In the genomic region with DNA sequence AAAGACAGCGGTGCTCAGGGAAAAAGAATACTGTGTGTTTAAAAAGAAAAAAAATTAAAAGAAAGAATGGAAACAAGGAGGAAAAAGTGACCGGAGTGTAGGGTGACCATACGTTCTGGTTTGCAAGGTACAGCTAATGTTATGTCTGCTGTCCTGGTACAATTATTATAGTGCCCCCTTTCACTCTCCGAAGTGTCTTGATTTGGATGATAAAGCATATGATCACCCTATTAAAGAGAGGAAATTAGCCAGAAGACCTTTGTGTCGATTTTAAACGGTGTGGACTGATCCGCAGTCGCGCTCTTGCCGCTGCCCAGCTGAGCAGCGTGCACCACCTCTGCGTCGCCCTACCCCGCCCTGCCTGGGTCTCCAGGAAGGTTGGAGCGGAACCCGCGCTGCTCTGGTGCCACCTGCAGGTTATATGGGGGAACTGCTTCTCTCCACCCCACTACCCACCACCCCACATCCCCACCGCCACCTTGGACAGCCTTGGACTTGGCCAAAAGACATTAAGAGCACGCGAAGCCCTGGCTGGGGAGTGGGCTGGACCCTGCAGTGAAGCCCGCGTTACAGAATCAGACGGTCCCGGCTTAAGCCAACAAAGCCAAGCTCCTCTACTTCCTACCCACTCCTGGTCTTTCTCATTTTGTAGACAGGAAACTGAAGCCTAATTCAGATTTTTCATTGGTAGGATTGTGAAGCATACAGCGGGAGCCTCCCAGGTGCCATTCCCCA, we compare ENCODE assay signal across 1 cellular context.
TF ChIP-seq lines count a peak whose summit lies in the region.

No MANE protein-coding gene starts in this region.

TF ChIP-seq in HEK293, 187 proteins besides CTCF, POLR2A, EP300 and RAD21 (continued from another document and continues in another):
- no peak for TF ChIP-seq ZNF48 (tag by site-specific recombination; IDR thresholded peaks at IDR 0.05)
- TF ChIP-seq BCL11B (tag by site-specific recombination; IDR thresholded peaks at IDR 0.05; ENCODE audit: low read depth): no peak
- TF ChIP-seq, protein P1, sequence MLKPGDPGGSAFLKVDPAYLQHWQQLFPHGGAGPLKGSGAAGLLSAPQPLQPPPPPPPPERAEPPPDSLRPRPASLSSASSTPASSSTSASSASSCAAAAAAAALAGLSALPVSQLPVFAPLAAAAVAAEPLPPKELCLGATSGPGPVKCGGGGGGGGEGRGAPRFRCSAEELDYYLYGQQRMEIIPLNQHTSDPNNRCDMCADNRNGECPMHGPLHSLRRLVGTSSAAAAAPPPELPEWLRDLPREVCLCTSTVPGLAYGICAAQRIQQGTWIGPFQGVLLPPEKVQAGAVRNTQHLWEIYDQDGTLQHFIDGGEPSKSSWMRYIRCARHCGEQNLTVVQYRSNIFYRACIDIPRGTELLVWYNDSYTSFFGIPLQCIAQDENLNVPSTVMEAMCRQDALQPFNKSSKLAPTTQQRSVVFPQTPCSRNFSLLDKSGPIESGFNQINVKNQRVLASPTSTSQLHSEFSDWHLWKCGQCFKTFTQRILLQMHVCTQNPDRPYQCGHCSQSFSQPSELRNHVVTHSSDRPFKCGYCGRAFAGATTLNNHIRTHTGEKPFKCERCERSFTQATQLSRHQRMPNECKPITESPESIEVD (tag by site-specific recombination; IDR thresholded peaks at IDR 0.05): no peak
- TF ChIP-seq ZFP37 (tag by site-specific recombination; IDR thresholded peaks at IDR 0.05): no peak
- no peak for TF ChIP-seq ZNF214 (tag by site-specific recombination; IDR thresholded peaks at IDR 0.05; ENCODE audit: borderline replicate concordance)
- TF ChIP-seq ZFP41 (tag by site-specific recombination; IDR thresholded peaks at IDR 0.05; ENCODE audit: borderline replicate concordance): no peak
- TF ChIP-seq MEIS1 (CRISPR knock-in tag; IDR thresholded peaks at IDR 0.05; ENCODE audit: borderline replicate concordance): no peak
- peak; percentile 73; the same call in 1 of the 2 replicates for TF ChIP-seq ZNF2 (tag by site-specific recombination; IDR thresholded peaks at IDR 0.05)
- TF ChIP-seq, protein P2, sequence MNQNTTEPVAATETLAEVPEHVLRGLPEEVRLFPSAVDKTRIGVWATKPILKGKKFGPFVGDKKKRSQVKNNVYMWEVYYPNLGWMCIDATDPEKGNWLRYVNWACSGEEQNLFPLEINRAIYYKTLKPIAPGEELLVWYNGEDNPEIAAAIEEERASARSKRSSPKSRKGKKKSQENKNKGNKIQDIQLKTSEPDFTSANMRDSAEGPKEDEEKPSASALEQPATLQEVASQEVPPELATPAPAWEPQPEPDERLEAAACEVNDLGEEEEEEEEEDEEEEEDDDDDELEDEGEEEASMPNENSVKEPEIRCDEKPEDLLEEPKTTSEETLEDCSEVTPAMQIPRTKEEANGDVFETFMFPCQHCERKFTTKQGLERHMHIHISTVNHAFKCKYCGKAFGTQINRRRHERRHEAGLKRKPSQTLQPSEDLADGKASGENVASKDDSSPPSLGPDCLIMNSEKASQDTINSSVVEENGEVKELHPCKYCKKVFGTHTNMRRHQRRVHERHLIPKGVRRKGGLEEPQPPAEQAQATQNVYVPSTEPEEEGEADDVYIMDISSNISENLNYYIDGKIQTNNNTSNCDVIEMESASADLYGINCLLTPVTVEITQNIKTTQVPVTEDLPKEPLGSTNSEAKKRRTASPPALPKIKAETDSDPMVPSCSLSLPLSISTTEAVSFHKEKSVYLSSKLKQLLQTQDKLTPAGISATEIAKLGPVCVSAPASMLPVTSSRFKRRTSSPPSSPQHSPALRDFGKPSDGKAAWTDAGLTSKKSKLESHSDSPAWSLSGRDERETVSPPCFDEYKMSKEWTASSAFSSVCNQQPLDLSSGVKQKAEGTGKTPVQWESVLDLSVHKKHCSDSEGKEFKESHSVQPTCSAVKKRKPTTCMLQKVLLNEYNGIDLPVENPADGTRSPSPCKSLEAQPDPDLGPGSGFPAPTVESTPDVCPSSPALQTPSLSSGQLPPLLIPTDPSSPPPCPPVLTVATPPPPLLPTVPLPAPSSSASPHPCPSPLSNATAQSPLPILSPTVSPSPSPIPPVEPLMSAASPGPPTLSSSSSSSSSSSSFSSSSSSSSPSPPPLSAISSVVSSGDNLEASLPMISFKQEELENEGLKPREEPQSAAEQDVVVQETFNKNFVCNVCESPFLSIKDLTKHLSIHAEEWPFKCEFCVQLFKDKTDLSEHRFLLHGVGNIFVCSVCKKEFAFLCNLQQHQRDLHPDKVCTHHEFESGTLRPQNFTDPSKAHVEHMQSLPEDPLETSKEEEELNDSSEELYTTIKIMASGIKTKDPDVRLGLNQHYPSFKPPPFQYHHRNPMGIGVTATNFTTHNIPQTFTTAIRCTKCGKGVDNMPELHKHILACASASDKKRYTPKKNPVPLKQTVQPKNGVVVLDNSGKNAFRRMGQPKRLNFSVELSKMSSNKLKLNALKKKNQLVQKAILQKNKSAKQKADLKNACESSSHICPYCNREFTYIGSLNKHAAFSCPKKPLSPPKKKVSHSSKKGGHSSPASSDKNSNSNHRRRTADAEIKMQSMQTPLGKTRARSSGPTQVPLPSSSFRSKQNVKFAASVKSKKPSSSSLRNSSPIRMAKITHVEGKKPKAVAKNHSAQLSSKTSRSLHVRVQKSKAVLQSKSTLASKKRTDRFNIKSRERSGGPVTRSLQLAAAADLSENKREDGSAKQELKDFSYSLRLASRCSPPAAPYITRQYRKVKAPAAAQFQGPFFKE (tag by site-specific recombination; IDR thresholded peaks at IDR 0.05; ENCODE audit: borderline replicate concordance): no peak
- TF ChIP-seq ZNF223 (tag by site-specific recombination; IDR thresholded peaks at IDR 0.05): peak; percentile 98
- TF ChIP-seq ZNF211 (tag by site-specific recombination; IDR thresholded peaks at IDR 0.05; ENCODE audit: low read depth): no peak
- TF ChIP-seq ZNF555 (tag by site-specific recombination; conservative IDR thresholded peaks at IDR 0.05): no peak
- peak; percentile 54; the same call in 1 of the 2 replicates for TF ChIP-seq ZNF335 (tag by site-specific recombination; conservative IDR thresholded peaks at IDR 0.05)
- no peak for TF ChIP-seq ZNF433 (tag by site-specific recombination; IDR thresholded peaks at IDR 0.05; ENCODE audit: low read depth)
- TF ChIP-seq, protein P3, sequence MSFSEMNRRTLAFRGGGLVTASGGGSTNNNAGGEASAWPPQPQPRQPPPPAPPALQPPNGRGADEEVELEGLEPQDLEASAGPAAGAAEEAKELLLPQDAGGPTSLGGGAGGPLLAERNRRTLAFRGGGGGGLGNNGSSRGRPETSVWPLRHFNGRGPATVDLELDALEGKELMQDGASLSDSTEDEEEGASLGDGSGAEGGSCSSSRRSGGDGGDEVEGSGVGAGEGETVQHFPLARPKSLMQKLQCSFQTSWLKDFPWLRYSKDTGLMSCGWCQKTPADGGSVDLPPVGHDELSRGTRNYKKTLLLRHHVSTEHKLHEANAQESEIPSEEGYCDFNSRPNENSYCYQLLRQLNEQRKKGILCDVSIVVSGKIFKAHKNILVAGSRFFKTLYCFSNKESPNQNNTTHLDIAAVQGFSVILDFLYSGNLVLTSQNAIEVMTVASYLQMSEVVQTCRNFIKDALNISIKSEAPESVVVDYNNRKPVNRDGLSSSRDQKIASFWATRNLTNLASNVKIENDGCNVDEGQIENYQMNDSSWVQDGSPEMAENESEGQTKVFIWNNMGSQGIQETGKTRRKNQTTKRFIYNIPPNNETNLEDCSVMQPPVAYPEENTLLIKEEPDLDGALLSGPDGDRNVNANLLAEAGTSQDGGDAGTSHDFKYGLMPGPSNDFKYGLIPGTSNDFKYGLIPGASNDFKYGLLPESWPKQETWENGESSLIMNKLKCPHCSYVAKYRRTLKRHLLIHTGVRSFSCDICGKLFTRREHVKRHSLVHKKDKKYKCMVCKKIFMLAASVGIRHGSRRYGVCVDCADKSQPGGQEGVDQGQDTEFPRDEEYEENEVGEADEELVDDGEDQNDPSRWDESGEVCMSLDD (tag by site-specific recombination; IDR thresholded peaks at IDR 0.05): no peak
- TF ChIP-seq ZNF23 (tag by site-specific recombination; IDR thresholded peaks at IDR 0.05; ENCODE audit: borderline replicate concordance): no peak
- TF ChIP-seq ZNF169 (tag by site-specific recombination; IDR thresholded peaks at IDR 0.05): no peak
- TF ChIP-seq OVOL3 (tag by site-specific recombination; IDR thresholded peaks at IDR 0.05): no peak
- no peak for TF ChIP-seq ZNF19 (tag by site-specific recombination; IDR thresholded peaks at IDR 0.05; ENCODE audit: low read depth)
- TF ChIP-seq ZNF623 (tag by site-specific recombination; IDR thresholded peaks at IDR 0.05): no peak
- TF ChIP-seq, protein P4, sequence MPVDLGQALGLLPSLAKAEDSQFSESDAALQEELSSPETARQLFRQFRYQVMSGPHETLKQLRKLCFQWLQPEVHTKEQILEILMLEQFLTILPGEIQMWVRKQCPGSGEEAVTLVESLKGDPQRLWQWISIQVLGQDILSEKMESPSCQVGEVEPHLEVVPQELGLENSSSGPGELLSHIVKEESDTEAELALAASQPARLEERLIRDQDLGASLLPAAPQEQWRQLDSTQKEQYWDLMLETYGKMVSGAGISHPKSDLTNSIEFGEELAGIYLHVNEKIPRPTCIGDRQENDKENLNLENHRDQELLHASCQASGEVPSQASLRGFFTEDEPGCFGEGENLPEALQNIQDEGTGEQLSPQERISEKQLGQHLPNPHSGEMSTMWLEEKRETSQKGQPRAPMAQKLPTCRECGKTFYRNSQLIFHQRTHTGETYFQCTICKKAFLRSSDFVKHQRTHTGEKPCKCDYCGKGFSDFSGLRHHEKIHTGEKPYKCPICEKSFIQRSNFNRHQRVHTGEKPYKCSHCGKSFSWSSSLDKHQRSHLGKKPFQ (tag by site-specific recombination; IDR thresholded peaks at IDR 0.05): no peak
- no peak for TF ChIP-seq ZNF140 (tag by site-specific recombination; IDR thresholded peaks at IDR 0.05)
- TF ChIP-seq, protein P5, sequence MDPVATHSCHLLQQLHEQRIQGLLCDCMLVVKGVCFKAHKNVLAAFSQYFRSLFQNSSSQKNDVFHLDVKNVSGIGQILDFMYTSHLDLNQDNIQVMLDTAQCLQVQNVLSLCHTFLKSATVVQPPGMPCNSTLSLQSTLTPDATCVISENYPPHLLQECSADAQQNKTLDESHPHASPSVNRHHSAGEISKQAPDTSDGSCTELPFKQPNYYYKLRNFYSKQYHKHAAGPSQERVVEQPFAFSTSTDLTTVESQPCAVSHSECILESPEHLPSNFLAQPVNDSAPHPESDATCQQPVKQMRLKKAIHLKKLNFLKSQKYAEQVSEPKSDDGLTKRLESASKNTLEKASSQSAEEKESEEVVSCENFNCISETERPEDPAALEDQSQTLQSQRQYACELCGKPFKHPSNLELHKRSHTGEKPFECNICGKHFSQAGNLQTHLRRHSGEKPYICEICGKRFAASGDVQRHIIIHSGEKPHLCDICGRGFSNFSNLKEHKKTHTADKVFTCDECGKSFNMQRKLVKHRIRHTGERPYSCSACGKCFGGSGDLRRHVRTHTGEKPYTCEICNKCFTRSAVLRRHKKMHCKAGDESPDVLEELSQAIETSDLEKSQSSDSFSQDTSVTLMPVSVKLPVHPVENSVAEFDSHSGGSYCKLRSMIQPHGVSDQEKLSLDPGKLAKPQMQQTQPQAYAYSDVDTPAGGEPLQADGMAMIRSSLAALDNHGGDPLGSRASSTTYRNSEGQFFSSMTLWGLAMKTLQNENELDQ (tag by site-specific recombination; IDR thresholded peaks at IDR 0.05; ENCODE audit: low read depth): no peak
- TF ChIP-seq, protein P6, sequence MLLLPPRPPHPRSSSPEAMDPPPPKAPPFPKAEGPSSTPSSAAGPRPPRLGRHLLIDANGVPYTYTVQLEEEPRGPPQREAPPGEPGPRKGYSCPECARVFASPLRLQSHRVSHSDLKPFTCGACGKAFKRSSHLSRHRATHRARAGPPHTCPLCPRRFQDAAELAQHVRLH (tag by site-specific recombination; IDR thresholded peaks at IDR 0.05): no peak
- peak; percentile 13; the same call in 1 of the 2 replicates for TF ChIP-seq SP3 (tag by site-specific recombination; IDR thresholded peaks at IDR 0.05)
- peak; percentile 82 for TF ChIP-seq ZNF600 (tag by site-specific recombination; IDR thresholded peaks at IDR 0.05)
- no peak for TF ChIP-seq SP2 (tag by site-specific recombination; IDR thresholded peaks at IDR 0.05)
- peak; percentile 82 for TF ChIP-seq ZSCAN30 (tag by site-specific recombination; IDR thresholded peaks at IDR 0.05)
- no peak for TF ChIP-seq ZNF785 (tag by site-specific recombination; IDR thresholded peaks at IDR 0.05)
- TF ChIP-seq YY2 (tag by site-specific recombination; IDR thresholded peaks at IDR 0.05): no peak
- no peak for TF ChIP-seq ZNF133 (tag by site-specific recombination; IDR thresholded peaks at IDR 0.05)
- no peak for TF ChIP-seq ZNF514 (tag by site-specific recombination; IDR thresholded peaks at IDR 0.05)
- no peak for TF ChIP-seq ZIC2 (tag by site-specific recombination; IDR thresholded peaks at IDR 0.05)
- no peak for TF ChIP-seq EGR2 (tag by site-specific recombination; IDR thresholded peaks at IDR 0.05; ENCODE audit: low read depth)
- no peak for TF ChIP-seq ZNF548 (tag by site-specific recombination; IDR thresholded peaks at IDR 0.05)
- no peak for TF ChIP-seq GFI1B (tag by site-specific recombination; IDR thresholded peaks at IDR 0.05)
- TF ChIP-seq ZNF266 (tag by site-specific recombination; IDR thresholded peaks at IDR 0.05; ENCODE audit: low read depth): no peak
- TF ChIP-seq, protein P7, sequence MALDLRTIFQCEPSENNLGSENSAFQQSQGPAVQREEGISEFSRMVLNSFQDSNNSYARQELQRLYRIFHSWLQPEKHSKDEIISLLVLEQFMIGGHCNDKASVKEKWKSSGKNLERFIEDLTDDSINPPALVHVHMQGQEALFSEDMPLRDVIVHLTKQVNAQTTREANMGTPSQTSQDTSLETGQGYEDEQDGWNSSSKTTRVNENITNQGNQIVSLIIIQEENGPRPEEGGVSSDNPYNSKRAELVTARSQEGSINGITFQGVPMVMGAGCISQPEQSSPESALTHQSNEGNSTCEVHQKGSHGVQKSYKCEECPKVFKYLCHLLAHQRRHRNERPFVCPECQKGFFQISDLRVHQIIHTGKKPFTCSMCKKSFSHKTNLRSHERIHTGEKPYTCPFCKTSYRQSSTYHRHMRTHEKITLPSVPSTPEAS (tag by site-specific recombination; IDR thresholded peaks at IDR 0.05): no peak
- TF ChIP-seq, protein P8, sequence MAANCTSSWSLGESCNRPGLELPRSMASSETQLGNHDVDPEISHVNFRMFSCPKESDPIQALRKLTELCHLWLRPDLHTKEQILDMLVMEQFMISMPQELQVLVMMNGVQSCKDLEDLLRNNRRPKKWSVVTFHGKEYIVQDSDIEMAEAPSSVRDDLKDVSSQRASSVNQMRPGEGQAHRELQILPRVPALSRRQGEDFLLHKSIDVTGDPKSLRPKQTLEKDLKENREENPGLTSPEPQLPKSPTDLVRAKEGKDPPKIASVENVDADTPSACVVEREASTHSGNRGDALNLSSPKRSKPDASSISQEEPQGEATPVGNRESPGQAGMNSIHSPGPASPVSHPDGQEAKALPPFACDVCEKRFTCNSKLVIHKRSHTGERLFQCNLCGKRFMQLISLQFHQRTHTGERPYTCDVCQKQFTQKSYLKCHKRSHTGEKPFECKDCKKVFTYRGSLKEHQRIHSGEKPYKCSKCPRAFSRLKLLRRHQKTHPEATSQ (tag by site-specific recombination; IDR thresholded peaks at IDR 0.05): no peak
- TF ChIP-seq, protein P9, sequence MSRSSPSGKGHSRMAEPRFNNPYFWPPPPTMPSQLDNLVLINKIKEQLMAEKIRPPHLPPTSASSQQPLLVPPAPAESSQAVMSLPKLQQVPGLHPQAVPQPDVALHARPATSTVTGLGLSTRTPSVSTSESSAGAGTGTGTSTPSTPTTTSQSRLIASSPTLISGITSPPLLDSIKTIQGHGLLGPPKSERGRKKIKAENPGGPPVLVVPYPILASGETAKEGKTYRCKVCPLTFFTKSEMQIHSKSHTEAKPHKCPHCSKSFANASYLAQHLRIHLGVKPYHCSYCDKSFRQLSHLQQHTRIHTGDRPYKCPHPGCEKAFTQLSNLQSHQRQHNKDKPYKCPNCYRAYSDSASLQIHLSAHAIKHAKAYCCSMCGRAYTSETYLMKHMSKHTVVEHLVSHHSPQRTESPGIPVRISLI (tag by site-specific recombination; IDR thresholded peaks at IDR 0.05): no peak
- no peak for TF ChIP-seq ZNF558 (tag by site-specific recombination; IDR thresholded peaks at IDR 0.05)
